In genomic region chr6:167644404-167645132, GRCh38 we compare ENCODE assay signal across 19 cellular contexts.
DNase-seq lines count a peak whose midpoint lies in the region; ATAC-seq lines count a peak whose summit lies in the region.
"Had no signal": no experiment of that assay in that cellular context is flagged by ENCODE, and none has a peak within 500 bp of the region (broad histone marks: within the 10 kb centered on the region; RNA-seq: fewer than 3 reads in every experiment).

No MANE protein-coding gene starts in this region.

- H3K27ac ChIP-seq in BLaER1 = peak overlapping the region; percentile 76
- H3K27ac ChIP-seq in HUES64 (ENCODE audit: low read depth, low read length) = no peak overlapping the region
- H3K27ac ChIP-seq: Peyer's patch had no signal

- H3K9ac ChIP-seq in BLaER1 (peak overlapping the region; percentile 42; the same call in 1 of the 2 replicates), HUES64 (ENCODE audit: low read depth, low read length) (0 out of 2 replicates have a peak overlapping the region, but pooled peaks have one; percentile 19)

- CTCF ChIA-PET in activated CD8-positive, alpha-beta memory T cell treated with anti-CD3 and anti-CD28 coated beads, Interleukin-2, amount 10 ng/mL, durations not matched to agents 7 days and 5 days (lab: Charles Lee) = no interaction called here

- intact Hi-C loops in left ventricle myocardium superior (cut with micrococcal nuclease) = no loop called here
- intact Hi-C loops in posterior vena cava (cut with DNase I) = no loop called here

- DNase-seq in left ventricle myocardium superior = no peak
- DNase-seq in posterior vena cava (ENCODE audit: low spot score) = peak; percentile 61
- no peak for DNase-seq in activated CD8-positive, alpha-beta memory T cell treated with anti-CD3 and anti-CD28 coated beads, Interleukin-2, amount 10 ng/mL, durations not matched to agents 7 days and 5 days
- DNase-seq: ACHN; CD8-positive, alpha-beta T cell; DND-41; GF-D8; IMR-90; Kasumi-1; NCI-H1930; NCI-H2171; NCI-H510A; NCI-H82; SIG-M5 had no signal

- H3K4me3 Mint-ChIP-seq in activated CD8-positive, alpha-beta memory T cell treated with anti-CD3 and anti-CD28 coated beads, Interleukin-2, amount 10 ng/mL, durations not matched to agents 7 days and 5 days = no peak overlapping the region
- H3K4me3 Mint-ChIP-seq: CD8-positive, alpha-beta T cell had no signal

- peaks cover 58% of the 10 kb centered on the region for H3K4me1 ChIP-seq in BLaER1
- peaks cover 2% of the 10 kb centered on the region; the same call in 1 of the 2 replicates for H3K4me1 ChIP-seq in HUES64 (ENCODE audit: insufficient read depth, low read length)
- H3K4me1 ChIP-seq: Peyer's patch had no signal

- H3K36me3 ChIP-seq in BLaER1 (no peaks in the 10 kb centered on the region), HUES64 (ENCODE audit: insufficient read depth, low read length) (no peaks in the 10 kb centered on the region)
- H3K36me3 ChIP-seq: Peyer's patch had no signal

- H4K20me1 ChIP-seq in BLaER1 = no peaks in the 10 kb centered on the region

- H3K27me3 ChIP-seq in BLaER1 (no peaks in the 10 kb centered on the region), HUES64 (ENCODE audit: insufficient read depth, low read length) (no peaks in the 10 kb centered on the region)
- H3K27me3 ChIP-seq: Peyer's patch had no signal

- H3K27me3 Mint-ChIP-seq in activated CD8-positive, alpha-beta memory T cell treated with anti-CD3 and anti-CD28 coated beads, Interleukin-2, amount 10 ng/mL, durations not matched to agents 7 days and 5 days = no peaks in the 10 kb centered on the region

- peaks cover 7% of the 10 kb centered on the region for H3K9me3 Mint-ChIP-seq in activated CD8-positive, alpha-beta memory T cell treated with anti-CD3 and anti-CD28 coated beads, Interleukin-2, amount 10 ng/mL, durations not matched to agents 7 days and 5 days (ENCODE audit: low read depth)
- H3K9me3 Mint-ChIP-seq: CD8-positive, alpha-beta T cell had no signal

- no peaks in the 10 kb centered on the region for H3K36me3 Mint-ChIP-seq in activated CD8-positive, alpha-beta memory T cell treated with anti-CD3 and anti-CD28 coated beads, Interleukin-2, amount 10 ng/mL, durations not matched to agents 7 days and 5 days
- H3K36me3 Mint-ChIP-seq: CD8-positive, alpha-beta T cell had no signal

- no peaks in the 10 kb centered on the region for H3K4me1 Mint-ChIP-seq in activated CD8-positive, alpha-beta memory T cell treated with anti-CD3 and anti-CD28 coated beads, Interleukin-2, amount 10 ng/mL, durations not matched to agents 7 days and 5 days

- H3K27ac Mint-ChIP-seq in activated CD8-positive, alpha-beta memory T cell treated with anti-CD3 and anti-CD28 coated beads, Interleukin-2, amount 10 ng/mL, durations not matched to agents 7 days and 5 days = no peak overlapping the region
- H3K27ac Mint-ChIP-seq: CD8-positive, alpha-beta T cell had no signal

- H3K4me3 ChIP-seq in BLaER1 = peak overlapping the region; percentile 51
- H3K4me3 ChIP-seq in HUES64 (ENCODE audit: low read length) = no peak overlapping the region
- H3K4me3 ChIP-seq: Peyer's patch had no signal

- WGBS in HUES64 = 84% methylated on average over 21 of the region's 21 CpGs

- H3K9me3 ChIP-seq in BLaER1 (peaks cover 9% of the 10 kb centered on the region; the same call in 1 of the 2 replicates), HUES64 (ENCODE audit: insufficient read depth, low read depth, low read length) (no peaks in the 10 kb centered on the region)
- H3K9me3 ChIP-seq: Peyer's patch had no signal

- H3K4me2 ChIP-seq in BLaER1 = peak overlapping the region; percentile 94

- ATAC-seq in left ventricle myocardium superior (peak; percentile 83), HG03139 (IDR thresholded peaks at IDR 0.05; ENCODE audit: unreplicated experiment) (no peak), GM21529 (IDR thresholded peaks at IDR 0.05; ENCODE audit: unreplicated experiment) (no peak)
- no peak for ATAC-seq in activated CD8-positive, alpha-beta memory T cell treated with anti-CD3 and anti-CD28 coated beads, Interleukin-2, amount 10 ng/mL, durations not matched to agents 7 days and 5 days
- ATAC-seq: CD8-positive, alpha-beta T cell had no signal
